Comparison of ENCODE assay signal across 2 cellular contexts in the genomic region with DNA sequence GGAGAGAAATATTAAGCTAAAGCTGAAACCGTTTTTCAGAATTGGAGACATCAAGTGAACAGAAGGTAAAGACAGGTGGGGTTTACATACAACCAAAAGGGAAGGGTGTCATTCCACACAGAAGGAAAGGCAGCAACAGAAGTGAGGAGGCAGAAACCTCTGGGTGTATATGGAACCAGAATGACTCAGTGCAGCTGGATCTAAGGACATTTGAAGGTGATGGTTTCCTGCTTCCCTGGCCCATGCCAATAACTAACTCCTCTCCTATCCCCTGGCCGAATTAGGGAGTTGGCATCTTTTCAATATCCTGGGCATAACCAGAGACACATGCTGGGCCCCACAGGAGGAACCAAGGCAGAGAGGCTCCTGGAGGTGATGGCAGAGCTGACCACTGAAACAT.
TF ChIP-seq lines count a peak whose summit lies in the region.

No MANE protein-coding gene starts in this region.

TF ChIP-seq in SK-N-SH treated with all-trans-retinoic acid at 6 μM for 48 hours, 23 proteins besides CTCF, POLR2A, EP300 and RAD21 (continued from another document):
- TF ChIP-seq PPARA (CRISPR knock-in tag; IDR thresholded peaks at IDR 0.05; ENCODE audit: borderline replicate concordance): no peak
- TF ChIP-seq SNAI2 (CRISPR knock-in tag; IDR thresholded peaks at IDR 0.05): no peak
- TF ChIP-seq GLIS3 (CRISPR knock-in tag; IDR thresholded peaks at IDR 0.05): no peak
- TF ChIP-seq, protein P1, sequence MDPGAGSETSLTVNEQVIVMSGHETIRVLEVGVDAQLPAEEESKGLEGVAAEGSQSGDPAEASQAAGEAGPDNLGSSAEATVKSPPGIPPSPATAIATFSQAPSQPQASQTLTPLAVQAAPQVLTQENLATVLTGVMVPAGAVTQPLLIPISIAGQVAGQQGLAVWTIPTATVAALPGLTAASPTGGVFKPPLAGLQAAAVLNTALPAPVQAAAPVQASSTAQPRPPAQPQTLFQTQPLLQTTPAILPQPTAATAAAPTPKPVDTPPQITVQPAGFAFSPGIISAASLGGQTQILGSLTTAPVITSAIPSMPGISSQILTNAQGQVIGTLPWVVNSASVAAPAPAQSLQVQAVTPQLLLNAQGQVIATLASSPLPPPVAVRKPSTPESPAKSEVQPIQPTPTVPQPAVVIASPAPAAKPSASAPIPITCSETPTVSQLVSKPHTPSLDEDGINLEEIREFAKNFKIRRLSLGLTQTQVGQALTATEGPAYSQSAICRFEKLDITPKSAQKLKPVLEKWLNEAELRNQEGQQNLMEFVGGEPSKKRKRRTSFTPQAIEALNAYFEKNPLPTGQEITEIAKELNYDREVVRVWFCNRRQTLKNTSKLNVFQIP (CRISPR knock-in tag; IDR thresholded peaks at IDR 0.05; ENCODE audit: borderline replicate concordance, low read depth): no peak
- no peak for TF ChIP-seq ZFP3 (CRISPR knock-in tag; IDR thresholded peaks at IDR 0.05)
- TF ChIP-seq ZNF70 (CRISPR knock-in tag; IDR thresholded peaks at IDR 0.05): no peak
- no peak for TF ChIP-seq RARB (CRISPR knock-in tag; IDR thresholded peaks at IDR 0.05)
- TF ChIP-seq TCF4 (CRISPR knock-in tag; IDR thresholded peaks at IDR 0.05; ENCODE audit: borderline replicate concordance): no peak
- TF ChIP-seq ZC3H10 (CRISPR knock-in tag; IDR thresholded peaks at IDR 0.05): no peak
- TF ChIP-seq OSR1 (CRISPR knock-in tag; IDR thresholded peaks at IDR 0.05): no peak
- no peak for TF ChIP-seq ARNTL (CRISPR knock-in tag; IDR thresholded peaks at IDR 0.05; ENCODE audit: borderline replicate concordance, low read depth)
- TF ChIP-seq, protein P2, sequence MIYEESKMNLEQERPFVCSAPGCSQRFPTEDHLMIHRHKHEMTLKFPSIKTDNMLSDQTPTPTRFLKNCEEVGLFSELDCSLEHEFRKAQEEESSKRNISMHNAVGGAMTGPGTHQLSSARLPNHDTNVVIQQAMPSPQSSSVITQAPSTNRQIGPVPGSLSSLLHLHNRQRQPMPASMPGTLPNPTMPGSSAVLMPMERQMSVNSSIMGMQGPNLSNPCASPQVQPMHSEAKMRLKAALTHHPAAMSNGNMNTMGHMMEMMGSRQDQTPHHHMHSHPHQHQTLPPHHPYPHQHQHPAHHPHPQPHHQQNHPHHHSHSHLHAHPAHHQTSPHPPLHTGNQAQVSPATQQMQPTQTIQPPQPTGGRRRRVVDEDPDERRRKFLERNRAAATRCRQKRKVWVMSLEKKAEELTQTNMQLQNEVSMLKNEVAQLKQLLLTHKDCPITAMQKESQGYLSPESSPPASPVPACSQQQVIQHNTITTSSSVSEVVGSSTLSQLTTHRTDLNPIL (CRISPR knock-in tag; IDR thresholded peaks at IDR 0.05; ENCODE audit: low read depth): no peak

TF ChIP-seq in SK-N-SH, 30 proteins besides CTCF, POLR2A, EP300 and RAD21 (continued from another document):
- TF ChIP-seq, protein P3, sequence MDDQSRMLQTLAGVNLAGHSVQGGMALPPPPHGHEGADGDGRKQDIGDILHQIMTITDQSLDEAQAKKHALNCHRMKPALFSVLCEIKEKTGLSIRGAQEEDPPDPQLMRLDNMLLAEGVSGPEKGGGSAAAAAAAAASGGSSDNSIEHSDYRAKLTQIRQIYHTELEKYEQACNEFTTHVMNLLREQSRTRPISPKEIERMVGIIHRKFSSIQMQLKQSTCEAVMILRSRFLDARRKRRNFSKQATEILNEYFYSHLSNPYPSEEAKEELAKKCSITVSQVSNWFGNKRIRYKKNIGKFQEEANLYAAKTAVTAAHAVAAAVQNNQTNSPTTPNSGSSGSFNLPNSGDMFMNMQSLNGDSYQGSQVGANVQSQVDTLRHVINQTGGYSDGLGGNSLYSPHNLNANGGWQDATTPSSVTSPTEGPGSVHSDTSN (IDR thresholded peaks at IDR 0.05): no peak
- TF ChIP-seq FOXJ3 (CRISPR knock-in tag; IDR thresholded peaks at IDR 0.05): no peak
- TF ChIP-seq, protein P4, sequence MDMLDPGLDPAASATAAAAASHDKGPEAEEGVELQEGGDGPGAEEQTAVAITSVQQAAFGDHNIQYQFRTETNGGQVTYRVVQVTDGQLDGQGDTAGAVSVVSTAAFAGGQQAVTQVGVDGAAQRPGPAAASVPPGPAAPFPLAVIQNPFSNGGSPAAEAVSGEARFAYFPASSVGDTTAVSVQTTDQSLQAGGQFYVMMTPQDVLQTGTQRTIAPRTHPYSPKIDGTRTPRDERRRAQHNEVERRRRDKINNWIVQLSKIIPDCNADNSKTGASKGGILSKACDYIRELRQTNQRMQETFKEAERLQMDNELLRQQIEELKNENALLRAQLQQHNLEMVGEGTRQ (IDR thresholded peaks at IDR 0.05; ENCODE audit: borderline replicate concordance, low read depth, low read length): no peak
- no peak for TF ChIP-seq MEF2A (IDR thresholded peaks at IDR 0.05; ENCODE audit: borderline replicate concordance, low read depth)
- TF ChIP-seq RXRA (IDR thresholded peaks at IDR 0.05; ENCODE audit: borderline replicate concordance, low read depth): no peak
- TF ChIP-seq, protein P5, sequence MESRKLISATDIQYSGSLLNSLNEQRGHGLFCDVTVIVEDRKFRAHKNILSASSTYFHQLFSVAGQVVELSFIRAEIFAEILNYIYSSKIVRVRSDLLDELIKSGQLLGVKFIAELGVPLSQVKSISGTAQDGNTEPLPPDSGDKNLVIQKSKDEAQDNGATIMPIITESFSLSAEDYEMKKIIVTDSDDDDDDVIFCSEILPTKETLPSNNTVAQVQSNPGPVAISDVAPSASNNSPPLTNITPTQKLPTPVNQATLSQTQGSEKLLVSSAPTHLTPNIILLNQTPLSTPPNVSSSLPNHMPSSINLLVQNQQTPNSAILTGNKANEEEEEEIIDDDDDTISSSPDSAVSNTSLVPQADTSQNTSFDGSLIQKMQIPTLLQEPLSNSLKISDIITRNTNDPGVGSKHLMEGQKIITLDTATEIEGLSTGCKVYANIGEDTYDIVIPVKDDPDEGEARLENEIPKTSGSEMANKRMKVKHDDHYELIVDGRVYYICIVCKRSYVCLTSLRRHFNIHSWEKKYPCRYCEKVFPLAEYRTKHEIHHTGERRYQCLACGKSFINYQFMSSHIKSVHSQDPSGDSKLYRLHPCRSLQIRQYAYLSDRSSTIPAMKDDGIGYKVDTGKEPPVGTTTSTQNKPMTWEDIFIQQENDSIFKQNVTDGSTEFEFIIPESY (IDR thresholded peaks at IDR 0.05; ENCODE audit: borderline replicate concordance, low read depth): no peak
- TF ChIP-seq EZH2phosphoT487 (IDR thresholded peaks at IDR 0.05; ENCODE audit: borderline replicate concordance, low read depth): no peak
- no peak for TF ChIP-seq TEAD4 (IDR thresholded peaks at IDR 0.05; ENCODE audit: borderline replicate concordance, insufficient read depth)
- no peak for TF ChIP-seq YY1 (IDR thresholded peaks at IDR 0.05; ENCODE audit: low read depth)
- TF ChIP-seq, protein P6, sequence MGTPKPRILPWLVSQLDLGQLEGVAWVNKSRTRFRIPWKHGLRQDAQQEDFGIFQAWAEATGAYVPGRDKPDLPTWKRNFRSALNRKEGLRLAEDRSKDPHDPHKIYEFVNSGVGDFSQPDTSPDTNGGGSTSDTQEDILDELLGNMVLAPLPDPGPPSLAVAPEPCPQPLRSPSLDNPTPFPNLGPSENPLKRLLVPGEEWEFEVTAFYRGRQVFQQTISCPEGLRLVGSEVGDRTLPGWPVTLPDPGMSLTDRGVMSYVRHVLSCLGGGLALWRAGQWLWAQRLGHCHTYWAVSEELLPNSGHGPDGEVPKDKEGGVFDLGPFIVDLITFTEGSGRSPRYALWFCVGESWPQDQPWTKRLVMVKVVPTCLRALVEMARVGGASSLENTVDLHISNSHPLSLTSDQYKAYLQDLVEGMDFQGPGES (IDR thresholded peaks at IDR 0.05; ENCODE audit: low read depth, low read length): no peak
- no peak for TF ChIP-seq TAF1 (IDR thresholded peaks at IDR 0.05; ENCODE audit: borderline replicate concordance, low read depth, low read length)
- TF ChIP-seq ELF1 (IDR thresholded peaks at IDR 0.05): no peak
- no peak for TF ChIP-seq GATA2 (CRISPR knock-in tag; IDR thresholded peaks at IDR 0.05)
- TF ChIP-seq, protein P7, sequence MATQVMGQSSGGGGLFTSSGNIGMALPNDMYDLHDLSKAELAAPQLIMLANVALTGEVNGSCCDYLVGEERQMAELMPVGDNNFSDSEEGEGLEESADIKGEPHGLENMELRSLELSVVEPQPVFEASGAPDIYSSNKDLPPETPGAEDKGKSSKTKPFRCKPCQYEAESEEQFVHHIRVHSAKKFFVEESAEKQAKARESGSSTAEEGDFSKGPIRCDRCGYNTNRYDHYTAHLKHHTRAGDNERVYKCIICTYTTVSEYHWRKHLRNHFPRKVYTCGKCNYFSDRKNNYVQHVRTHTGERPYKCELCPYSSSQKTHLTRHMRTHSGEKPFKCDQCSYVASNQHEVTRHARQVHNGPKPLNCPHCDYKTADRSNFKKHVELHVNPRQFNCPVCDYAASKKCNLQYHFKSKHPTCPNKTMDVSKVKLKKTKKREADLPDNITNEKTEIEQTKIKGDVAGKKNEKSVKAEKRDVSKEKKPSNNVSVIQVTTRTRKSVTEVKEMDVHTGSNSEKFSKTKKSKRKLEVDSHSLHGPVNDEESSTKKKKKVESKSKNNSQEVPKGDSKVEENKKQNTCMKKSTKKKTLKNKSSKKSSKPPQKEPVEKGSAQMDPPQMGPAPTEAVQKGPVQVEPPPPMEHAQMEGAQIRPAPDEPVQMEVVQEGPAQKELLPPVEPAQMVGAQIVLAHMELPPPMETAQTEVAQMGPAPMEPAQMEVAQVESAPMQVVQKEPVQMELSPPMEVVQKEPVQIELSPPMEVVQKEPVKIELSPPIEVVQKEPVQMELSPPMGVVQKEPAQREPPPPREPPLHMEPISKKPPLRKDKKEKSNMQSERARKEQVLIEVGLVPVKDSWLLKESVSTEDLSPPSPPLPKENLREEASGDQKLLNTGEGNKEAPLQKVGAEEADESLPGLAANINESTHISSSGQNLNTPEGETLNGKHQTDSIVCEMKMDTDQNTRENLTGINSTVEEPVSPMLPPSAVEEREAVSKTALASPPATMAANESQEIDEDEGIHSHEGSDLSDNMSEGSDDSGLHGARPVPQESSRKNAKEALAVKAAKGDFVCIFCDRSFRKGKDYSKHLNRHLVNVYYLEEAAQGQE (IDR thresholded peaks at IDR 0.05; ENCODE audit: low read depth, low read length): no peak
- no peak for TF ChIP-seq FOSL2 (IDR thresholded peaks at IDR 0.05; ENCODE audit: borderline replicate concordance, low read depth)
- TF ChIP-seq TCF12 (IDR thresholded peaks at IDR 0.05): no peak
- no peak for TF ChIP-seq NRF1 (IDR thresholded peaks at IDR 0.05; ENCODE audit: low read depth, low read length)
